In the genomic region with DNA sequence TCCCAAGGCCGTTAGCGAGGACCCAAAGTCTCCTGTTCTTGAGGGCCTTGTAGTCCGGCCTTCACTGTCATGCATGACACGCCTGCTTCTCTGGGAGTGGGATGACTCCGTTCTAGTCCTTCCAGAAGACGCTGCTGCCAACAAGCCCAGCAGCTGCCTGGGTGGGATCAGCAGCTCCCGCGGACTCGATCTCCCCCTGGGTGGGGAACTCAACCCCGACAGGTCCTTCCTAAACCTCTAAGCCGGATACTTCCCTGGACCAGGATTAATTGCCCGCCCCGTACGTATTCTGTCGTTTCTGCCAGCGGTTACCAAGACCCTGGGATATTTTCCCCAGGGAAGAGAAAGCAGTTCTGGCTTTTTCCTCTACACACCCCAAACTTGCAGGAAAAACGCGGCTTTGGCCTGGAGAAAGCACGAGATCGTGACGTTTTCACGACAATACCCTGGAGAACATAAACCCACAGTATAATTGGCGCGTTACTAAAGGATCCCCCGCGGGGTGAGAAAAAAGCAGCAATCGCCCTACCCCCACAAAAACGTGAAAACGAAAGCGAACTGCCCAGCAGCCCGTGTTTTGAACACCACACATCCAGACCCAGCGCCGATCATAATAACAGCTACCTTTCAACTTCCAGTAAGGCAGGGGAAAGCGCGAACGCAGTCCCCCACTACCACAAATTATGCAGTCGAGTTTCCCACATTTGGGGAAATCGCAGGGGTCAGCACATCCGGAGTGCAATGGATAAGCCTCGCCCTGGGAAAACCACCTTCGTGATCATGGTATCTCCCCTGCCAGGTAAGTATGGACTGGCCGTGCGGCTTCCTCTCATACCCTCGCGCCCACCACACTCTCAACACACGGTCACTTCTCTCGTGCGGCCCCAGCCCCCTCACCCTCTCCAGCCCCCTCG, we compare ENCODE assay signal across 8 cellular contexts. TPM values are rescaled to one million over a fixed set of nuclear protein-coding genes. Genes with fewer than 3 reads are reported as not detected.
DNase-seq lines count a peak whose midpoint lies in the region; ATAC-seq, FAIRE-seq and TF ChIP-seq lines count a peak whose summit lies in the region.
"Not testable (repeated sequence)": the region's sequence is repeated elsewhere in the genome, so short reads cannot be mapped to it uniquely, and the experiment has no call there.

No MANE protein-coding gene starts in this region.

- not testable (repeated sequence) for H2AFZ ChIP-seq in endothelial cell of umbilical vein (ENCODE audit: low read depth, low read length)

- H3K9me1 ChIP-seq in endothelial cell of umbilical vein (replicated peaks; ENCODE audit: control insufficient read depth, extremely low read depth, insufficient read depth, low read length), result not testable (repeated sequence)

- H3K4me3 Mint-ChIP-seq in CD4-positive, alpha-beta T cell; T-helper 17 cell; natural killer cell: not testable (repeated sequence)

- not testable (repeated sequence) for H3K27ac Mint-ChIP-seq in CD4-positive, alpha-beta T cell; T-helper 17 cell; natural killer cell

- not testable (repeated sequence) for H3K9ac ChIP-seq in endothelial cell of umbilical vein (replicated peaks; ENCODE audit: extremely low read depth, insufficient read depth, low read length)

- H3K9me3 Mint-ChIP-seq in CD4-positive, alpha-beta T cell; natural killer cell: not testable (repeated sequence)

- TF ChIP-seq POLR2A in endothelial cell of umbilical vein (IDR thresholded peaks at IDR 0.05; ENCODE audit: low read depth, low read length), result not testable (repeated sequence)

- H3K4me3 ChIP-seq in endothelial cell of umbilical vein (replicated peaks in 1 of 3; ENCODE audit: insufficient read depth in 1 of 3, low read depth in 1 of 3, low read length in 3 of 3), result not testable (repeated sequence)

- not testable (repeated sequence) for H4K20me1 ChIP-seq in endothelial cell of umbilical vein (replicated peaks; ENCODE audit: control insufficient read depth, extremely low read depth, insufficient read depth, low read length)

- BruUV-seq in endothelial cell of umbilical vein (replicated peaks; lab: Mats Ljungman, UMichigan), result not testable (repeated sequence)

- not testable (repeated sequence) for H3K79me2 ChIP-seq in endothelial cell of umbilical vein (ENCODE audit: control insufficient read depth, insufficient read depth, low read length)

- CTCF ChIA-PET in CD4-positive, alpha-beta T cell (lab: Charles Lee); endothelial cell of umbilical vein (lab: Charles Lee): not testable (repeated sequence)

- intact Hi-C loops in CD4-positive, alpha-beta T cell (cut with DNase I, micrococcal nuclease); endothelial cell of umbilical vein (cut with micrococcal nuclease); natural killer cell (cut with micrococcal nuclease): not testable (repeated sequence)

- TF ChIP-seq CTCF in CD4-positive, alpha-beta T cell (IDR thresholded peaks at IDR 0.05); endothelial cell of umbilical vein (IDR thresholded peaks at IDR 0.05; ENCODE audit: extremely low read depth in 1 of 2, insufficient read depth in 1 of 2, low read depth in 1 of 2, low read length in 2 of 2); natural killer cell (IDR thresholded peaks at IDR 0.05): not testable (repeated sequence)

- POLR2A ChIA-PET in CD4-positive, alpha-beta T cell (lab: Charles Lee); endothelial cell of umbilical vein (lab: Charles Lee): not testable (repeated sequence)

- not testable (repeated sequence) for H3K4me2 ChIP-seq in endothelial cell of umbilical vein (ENCODE audit: insufficient read depth, low read length)

- H3K36me3 ChIP-seq in endothelial cell of umbilical vein (ENCODE audit: control insufficient read depth in 2 of 2, extremely low read depth in 1 of 2, insufficient read depth in 2 of 2, low read length in 2 of 2), result not testable (repeated sequence)

- peak; percentile 100 for FAIRE-seq in endothelial cell of umbilical vein (lab: Jason Lieb, UNC)

- not testable (repeated sequence) for H3K4me1 ChIP-seq in endothelial cell of umbilical vein (ENCODE audit: control insufficient read depth, extremely low read depth, insufficient read depth, low read length)

- H3K27ac ChIP-seq in CD4-positive, alpha-beta T cell (ENCODE audit: low read depth, low read length); endothelial cell of umbilical vein (ENCODE audit: insufficient read depth, low read depth, low read length): not testable (repeated sequence)

- not testable (repeated sequence) for H3K9me3 ChIP-seq in CD4-positive, alpha-beta T cell (ENCODE audit: control insufficient read depth, low read length); T-helper 17 cell (ENCODE audit: control insufficient read depth, low read length, poor library complexity, severe bottlenecking); endothelial cell of umbilical vein (replicated peaks; ENCODE audit: control insufficient read depth, insufficient read depth, low read length)

- peaks cover 16% of the 10 kb centered on the region for H3K4me1 Mint-ChIP-seq in CD4-positive, alpha-beta T cell (ENCODE audit: low read depth)
- not testable (repeated sequence) for H3K4me1 Mint-ChIP-seq in T-helper 17 cell
- H3K4me1 Mint-ChIP-seq in natural killer cell, result peaks cover 7 to 15% of the 10 kb centered on the region in 2 donors

- not testable (repeated sequence) for DNase-seq in CD4-positive, alpha-beta T cell; T-helper 17 cell; endothelial cell of umbilical vein (ENCODE audit: low read depth, low spot score); natural killer cell

- H3K27me3 ChIP-seq in CD4-positive, alpha-beta T cell (ENCODE audit: control insufficient read depth, insufficient read depth, low read length); endothelial cell of umbilical vein (ENCODE audit: control insufficient read depth in 2 of 2, insufficient read depth in 2 of 2, low read length in 2 of 2): not testable (repeated sequence)

- not testable (repeated sequence) for H3K36me3 Mint-ChIP-seq in CD4-positive, alpha-beta T cell (ENCODE audit: low read depth); T-helper 17 cell (ENCODE audit: low read depth); natural killer cell

- dilution Hi-C loops in endothelial cell of umbilical vein (cut with MboI; ENCODE audit: extremely low pct_ligation_motif_present, low sequenced_read_pairs), result not testable (repeated sequence)

- ATAC-seq in CD4-positive, alpha-beta T cell (ENCODE audit: poor library complexity), result peak; percentile 77
- peak; percentile 74 for ATAC-seq in GM19023 (IDR thresholded peaks at IDR 0.05; ENCODE audit: unreplicated experiment)
- peak; percentile 80 for ATAC-seq in GM21526 (IDR thresholded peaks at IDR 0.05; ENCODE audit: low FRiP score, unreplicated experiment)
- ATAC-seq in HG02870 (IDR thresholded peaks at IDR 0.05; ENCODE audit: unreplicated experiment), result peak; percentile 77
- peak; percentile 75 for ATAC-seq in HG03342 (IDR thresholded peaks at IDR 0.05; ENCODE audit: unreplicated experiment)
- peak; percentile 79 for ATAC-seq in T-helper 17 cell
- ATAC-seq in natural killer cell, result peak; percentile 75 to 87 (median 75)

- not testable (repeated sequence) for H3K27me3 Mint-ChIP-seq in CD4-positive, alpha-beta T cell; T-helper 17 cell; natural killer cell (ENCODE audit: low read depth in 2 of 2)

RNA-seq across cellular contexts. Expression of a gene that starts 16.3 kb away (rescaled TPM):
- 10 to 100 TPM; 94.5 to 98.3 TPM for total RNA-seq in CD4-positive, alpha-beta T cell
- 10 to 100 TPM; 64.7 to 67.6 TPM for total RNA-seq in T-helper 17 cell
- 22.2 and 24.3 TPM in 2 replicates for total RNA-seq in endothelial cell of umbilical vein
- polyA plus RNA-seq in endothelial cell of umbilical vein, result 14.1 and 16.6 TPM in 2 replicates
- polyA plus RNA-seq in endothelial cell of umbilical vein (2011; cell fraction: cytosol; rRNA removed), result 26.6 and 26.7 TPM in 2 replicates
- polyA plus RNA-seq in endothelial cell of umbilical vein (2011; cell fraction: nucleus; rRNA removed), result 12.1 and 16.1 TPM in 2 replicates
- polyA plus RNA-seq in endothelial cell of umbilical vein (2012), result 22.4 and 31.4 TPM in 2 replicates
- polyA minus RNA-seq in endothelial cell of umbilical vein, result 15.8 and 20.4 TPM in 2 replicates
- polyA minus RNA-seq in endothelial cell of umbilical vein (2011; cell fraction: cytosol; rRNA and poly(A)+ RNA removed), result 22.3 TPM
- polyA minus RNA-seq in endothelial cell of umbilical vein (2011; cell fraction: nucleus; rRNA and poly(A)+ RNA removed), result 10.0 and 10.8 TPM in 2 replicates
- 10 to 100 TPM; 70.5 to 96.6 (median 76.1) TPM for total RNA-seq in natural killer cell
